In genomic region chr6:4518506-4518905, GRCh38 we compare ENCODE assay signal across 1 cellular context.
TF ChIP-seq lines count a peak whose summit lies in the region.

No MANE protein-coding gene starts in this region.

TF ChIP-seq in GM12878, 131 proteins besides CTCF, POLR2A, EP300 and RAD21 (continued from another document):
- TF ChIP-seq ATF7 (IDR thresholded peaks at IDR 0.05; ENCODE audit: low read depth) (peak; percentile 48), SPI1 (IDR thresholded peaks at IDR 0.05; ENCODE audit: borderline replicate concordance, insufficient read depth, low read depth, low read length) (peak; percentile 11; the same call in 1 of the 2 replicates), IKZF1 (conservative IDR thresholded peaks at IDR 0.05) (peak; percentile 70), FOS (IDR thresholded peaks at IDR 0.05; ENCODE audit: borderline replicate concordance, extremely low read depth, insufficient read length) (no peak), ZNF24 (IDR thresholded peaks at IDR 0.05) (peak; percentile 63)
TF ChIP-seq in GM12878: peak in this region for 11.
